24 cellular contexts compared by ENCODE assay signal in the genomic region with DNA sequence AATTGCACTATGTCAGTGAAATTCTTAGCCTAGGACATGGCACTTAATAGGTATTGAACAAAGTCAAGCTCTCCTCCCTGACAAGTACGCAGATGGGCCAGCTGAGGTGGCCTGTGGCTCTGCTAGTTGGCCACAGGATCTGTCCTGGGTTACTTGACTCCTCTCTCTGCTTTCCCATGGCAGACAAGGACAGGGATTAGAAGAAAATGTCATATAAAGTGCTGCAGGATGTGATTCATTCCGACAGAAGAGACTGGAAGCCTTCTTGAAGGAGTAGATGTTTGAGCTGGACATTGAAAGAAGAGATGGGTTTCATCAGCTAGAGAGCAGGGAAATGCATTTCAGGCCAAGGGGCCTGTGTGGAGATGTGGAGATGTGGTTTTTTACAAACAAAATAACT. TPM values are rescaled to one million over a fixed set of nuclear protein-coding genes. Genes with fewer than 3 reads are reported as not detected.
DNase-seq lines count a peak whose midpoint lies in the region; ATAC-seq and TF ChIP-seq lines count a peak whose summit lies in the region.
"Had no signal": no experiment of that assay in that cellular context is flagged by ENCODE, and none has a peak within 500 bp of the region (broad histone marks: within the 10 kb centered on the region; RNA-seq: fewer than 3 reads in every experiment).

No MANE protein-coding gene starts in this region.

- DNase-seq in HFFc6 (no peak), ascending aorta (ENCODE audit: low spot score in 2 of 2) (peak in 1 of 2 donors; percentile 53), left lung (peak in 1 of 2 donors; percentile 11), spleen (peak; percentile 32), NCI-H2196 (lab: John Stamatoyannopoulos, UW; ENCODE audit: unreplicated experiment) (no peak), NCI-H748 treated with DMSO at 0.1 percent for 48 hours (lab: John Stamatoyannopoulos, UW) (no peak)
- DNase-seq: activated CD4-positive, alpha-beta T cell treated with anti-CD3 and anti-CD28 coated beads for 48 hours; activated naive CD4-positive, alpha-beta T cell; activated T-cell treated with anti-CD3 and anti-CD28 coated beads, Interleukin-2, amount 50 U/mL, for 24 hours; foreskin melanocyte; GF-D8; heart right ventricle; Kasumi-1; NCI-H146; NCI-H510A treated with DMSO at 0.1 percent for 48 hours; Right ventricle myocardium superior; stomach; transverse colon; WERI-Rb-1 had no signal

- TF ChIP-seq POLR2A in spleen (IDR thresholded peaks at IDR 0.05) = no peak

- intact Hi-C loops in ascending aorta (cut with DNase I) (no loop called here), left lung (cut with DNase I) (no loop called here), spleen (cut with DNase I; ENCODE audit: low total_unique reads) (no loop called here)

- peaks cover 13 to 23% of the 10 kb centered on the region in 2 donors for H3K4me1 ChIP-seq in ascending aorta
- H3K4me1 ChIP-seq in left lung = peaks cover 14 to 22% of the 10 kb centered on the region in 2 donors
- peaks cover 0 to 19% (median 8%) of the 10 kb centered on the region in 6 donors for H3K4me1 ChIP-seq in spleen

- H3K9me3 ChIP-seq in ascending aorta = no peaks in the 10 kb centered on the region
- H3K9me3 ChIP-seq in left lung = no peaks in the 10 kb centered on the region
- peaks cover 0 to 18% (median 10%) of the 10 kb centered on the region in 8 donors for H3K9me3 ChIP-seq in spleen
- H3K9me3 ChIP-seq: HAP-1 had no signal

- H3K27ac ChIP-seq in ascending aorta = peak overlapping the region; percentile 94
- H3K27ac ChIP-seq in left lung = peak overlapping the region; percentile 69 to 78
- no peak overlapping the region for H3K27ac ChIP-seq in spleen
- H3K27ac ChIP-seq: BLaER1 treated with 17β-estradiol and CSF1 and Interleukin-3, amounts not matched to agents 10 nM and 100 nM; transverse colon; WERI-Rb-1 had no signal

- H3K27ac Mint-ChIP-seq in HFFc6 = peak overlapping the region; percentile 30
- H3K27ac Mint-ChIP-seq: activated T-cell treated with anti-CD3 and anti-CD28 coated beads, Interleukin-2, amount 50 U/mL, for 24 hours; brain had no signal

- TF ChIP-seq CTCF in HFFc6 (IDR thresholded peaks at IDR 0.05) = no peak
- no peak for TF ChIP-seq CTCF in ascending aorta (IDR thresholded peaks at IDR 0.05)
- TF ChIP-seq CTCF in left lung (IDR thresholded peaks at IDR 0.05) = no peak
- TF ChIP-seq CTCF in spleen (IDR thresholded peaks at IDR 0.05 in 8 of 11, conservative IDR thresholded peaks at IDR 0.05 in 3 of 11) = no peak

- no peak overlapping the region for H3K4me3 Mint-ChIP-seq in HFFc6
- H3K4me3 Mint-ChIP-seq: activated T-cell treated with anti-CD3 and anti-CD28 coated beads, Interleukin-2, amount 50 U/mL, for 24 hours; brain had no signal

- no peak for ATAC-seq in left lung
- no peak for ATAC-seq in GM21423 (IDR thresholded peaks at IDR 0.05; ENCODE audit: unreplicated experiment)

- no peak overlapping the region for H3K4me3 ChIP-seq in ascending aorta
- no peak overlapping the region for H3K4me3 ChIP-seq in left lung
- H3K4me3 ChIP-seq in spleen = no peak overlapping the region
- H3K4me3 ChIP-seq: BLaER1 treated with 17β-estradiol and CSF1 and Interleukin-3, amounts not matched to agents 10 nM and 100 nM; esophagus muscularis mucosa; HAP-1; heart right ventricle; stomach; transverse colon had no signal

- H3K27me3 Mint-ChIP-seq in HFFc6 (ENCODE audit: insufficient read depth) = no peaks in the 10 kb centered on the region
- H3K27me3 Mint-ChIP-seq: activated T-cell treated with anti-CD3 and anti-CD28 coated beads, Interleukin-2, amount 50 U/mL, for 24 hours had no signal

- H3K27me3 ChIP-seq in ascending aorta = no peaks in the 10 kb centered on the region
- no peaks in the 10 kb centered on the region for H3K27me3 ChIP-seq in left lung
- peaks cover 0 to 4% (median 0%) of the 10 kb centered on the region in 7 donors for H3K27me3 ChIP-seq in spleen (replicated peaks in 1 of 7)
- H3K27me3 ChIP-seq: BLaER1 treated with 17β-estradiol and CSF1 and Interleukin-3, amounts not matched to agents 10 nM and 100 nM; esophagus muscularis mucosa; heart right ventricle; stomach; transverse colon had no signal

- H3K36me3 ChIP-seq in ascending aorta = no peaks in the 10 kb centered on the region
- no peaks in the 10 kb centered on the region for H3K36me3 ChIP-seq in left lung
- no peaks in the 10 kb centered on the region for H3K36me3 ChIP-seq in spleen
- H3K36me3 ChIP-seq: BLaER1 treated with 17β-estradiol and CSF1 and Interleukin-3, amounts not matched to agents 10 nM and 100 nM; esophagus muscularis mucosa; HAP-1; heart right ventricle; stomach; transverse colon; WERI-Rb-1 had no signal

- peaks cover 23% of the 10 kb centered on the region for H3K36me3 Mint-ChIP-seq in HFFc6 (ENCODE audit: low read depth)
- H3K36me3 Mint-ChIP-seq: brain had no signal

- 92 to 100% (median 96%) methylated on average over 2 of the region's 2 CpGs for WGBS in spleen, 5 donors

- H3K9me3 Mint-ChIP-seq in HFFc6 = peaks cover 23% of the 10 kb centered on the region

- peaks cover 67% of the 10 kb centered on the region for H3K4me1 Mint-ChIP-seq in HFFc6 (ENCODE audit: low read depth)

RNA-seq across cellular contexts. Expression of a gene that starts 46.7 kb away (rescaled TPM):
- 10 to 100 TPM; 29.6 to 35.8 (median 30.7) TPM for total RNA-seq in HFFc6 (2021; fragmentation: NEBNext Ultra II Directional; extraction: Animal tissue kit (Norgen Biotek cat#: 25700))
- total RNA-seq in ascending aorta = 76.5 TPM
- 10 to 100 TPM; 43.3 to 46.3 TPM for total RNA-seq in left lung
- 10 to 100 TPM; 14.3 to 21.2 (median 16.2) TPM for total RNA-seq in spleen
- polyA plus RNA-seq in spleen = 1 to 10 TPM; 2.5 to 5.4 (median 4.6) TPM

Comparison
In these comparisons a context has a peak if more than half of its experiments do, and no peak if none do; other contexts are left out.
1. H3K27ac ChIP-seq: peak in ascending aorta (2 of 2) and left lung (2 of 2); none in spleen (0 of 8).